In genomic region chr5:163436515-163436914, GRCh38 we compare ENCODE assay signal across 8 cellular contexts. TPM values are rescaled to one million over a fixed set of nuclear protein-coding genes. Genes with fewer than 3 reads are reported as not detected.
A peak's percentile ranks its signal among the peaks of the same experiment; 100 is the strongest.
DNase-seq lines count a peak whose midpoint lies in the region; ATAC-seq and TF ChIP-seq lines count a peak whose summit lies in the region.

No MANE protein-coding gene starts in this region.

- no peak for TF ChIP-seq POLR2A in esophagus muscularis mucosa (IDR thresholded peaks at IDR 0.05; ENCODE audit: low read depth)

- TF ChIP-seq CTCF in esophagus muscularis mucosa (IDR thresholded peaks at IDR 0.05) (no peak), retinal pigment epithelial cell (conservative IDR thresholded peaks at IDR 0.05; ENCODE audit: low read depth, low read length) (no peak)

- H3K4me1 ChIP-seq in HAP-1 (peaks cover 21% of the 10 kb centered on the region), SJCRH30 (no peaks in the 10 kb centered on the region), esophagus muscularis mucosa (peaks cover 13 to 41% (median 34%) of the 10 kb centered on the region in 4 donors)

- H3K27me3 ChIP-seq in HAP-1 (ENCODE audit: low read depth) (no peaks in the 10 kb centered on the region), SJCRH30 (no peaks in the 10 kb centered on the region), esophagus muscularis mucosa (no peaks in the 10 kb centered on the region)

- H3K27ac ChIP-seq in SJCRH30 (no peak overlapping the region; the same call in 1 of the 2 replicates), esophagus muscularis mucosa (replicated peaks in 1 of 4) (peak overlapping the region; percentile 89 to 90 (median 90))

- WGBS in esophagus muscularis mucosa, result 80% methylated on average over 4 of the region's 4 CpGs

- peak overlapping the region; percentile 88 for H3K4me3 ChIP-seq in HAP-1
- H3K4me3 ChIP-seq in SJCRH30, result peak overlapping the region; percentile 76
- peak overlapping the region in 1 of 4 donors; percentile 87 for H3K4me3 ChIP-seq in esophagus muscularis mucosa
- peak overlapping the region; percentile 94 for H3K4me3 ChIP-seq in retinal pigment epithelial cell (ENCODE audit: low read length)

- TF ChIP-seq EP300 in esophagus muscularis mucosa (IDR thresholded peaks at IDR 0.05), result no peak

- intact Hi-C loops in esophagus muscularis mucosa (cut with DNase I), result no loop called here

- no peak for DNase-seq in HAP-1 (ENCODE audit: low spot score in 2 of 2)
- DNase-seq in SJCRH30, result no peak
- no peak for DNase-seq in esophagus muscularis mucosa (ENCODE audit: extremely low spot score)
- DNase-seq in retinal pigment epithelial cell (ENCODE audit: low read depth), result no peak
- no peak for DNase-seq in cerebellar nuclear complex (lab: John Stamatoyannopoulos, UW)
- no peak for DNase-seq in T-helper 9 cell
- no peak for DNase-seq in HuH-7 (ENCODE audit: low spot score)

- no peak for ATAC-seq in GM18498 (IDR thresholded peaks at IDR 0.05; ENCODE audit: unreplicated experiment)

- in situ Hi-C loops in HAP-1 (cut with MboI; ENCODE audit: low sequenced_read_pairs), result no loop called here

- peaks cover 23% of the 10 kb centered on the region for H3K36me3 ChIP-seq in HAP-1 (replicated peaks)
- peaks cover 11% of the 10 kb centered on the region for H3K36me3 ChIP-seq in SJCRH30
- peaks cover 0 to 10% (median 2%) of the 10 kb centered on the region in 4 donors for H3K36me3 ChIP-seq in esophagus muscularis mucosa

- H3K9me3 ChIP-seq in HAP-1 (no peaks in the 10 kb centered on the region), SJCRH30 (replicated peaks) (no peaks in the 10 kb centered on the region), esophagus muscularis mucosa (no peaks in the 10 kb centered on the region)

RNA-seq across cellular contexts. Expression of gene CCNG1, which starts 0.9 kb away (rescaled TPM):
- total RNA-seq in SJCRH30 (2014; rRNA removed; shearing (Covaris generic)), result 199 and 202 TPM in 2 replicates
- 100 to 1,000 TPM in 3 of 4 donors, 10 to 100 TPM in 1; 99.1 to 179 (median 138) TPM for total RNA-seq in esophagus muscularis mucosa

RNA-seq across cellular contexts. Expression of gene NUDCD2, which starts 23.4 kb away (rescaled TPM):
- total RNA-seq in SJCRH30 (2014; rRNA removed; shearing (Covaris generic)), result 19.1 and 20.1 TPM in 2 replicates
- 10 to 100 TPM in 1 of 4 donors, 1 to 10 TPM in 3; 7.6 to 12.5 (median 9.7) TPM for total RNA-seq in esophagus muscularis mucosa

RNA-seq across cellular contexts. Expression of gene HMMR, which starts 23.9 kb away (rescaled TPM):
- 74.1 and 92.5 TPM in 2 replicates for total RNA-seq in SJCRH30 (2014; rRNA removed; shearing (Covaris generic))
- total RNA-seq in esophagus muscularis mucosa, result under 1 TPM in 3 of 4 donors, not detected in 1; 0.17 to 0.57 (median 0.26) TPM

Comparison
In these comparisons a context has a peak if more than half of its experiments do, and no peak if none do; other contexts are left out.
1. RNA of gene HMMR, which starts 23.9 kb away (total RNA-seq): 74.1 to 92.5 TPM in SJCRH30; 0.17 to 0.57 TPM in esophagus muscularis mucosa; every median in the first group is over 10 times any median in the second.